Comparison of ENCODE assay signal across 17 cellular contexts in the genomic region with DNA sequence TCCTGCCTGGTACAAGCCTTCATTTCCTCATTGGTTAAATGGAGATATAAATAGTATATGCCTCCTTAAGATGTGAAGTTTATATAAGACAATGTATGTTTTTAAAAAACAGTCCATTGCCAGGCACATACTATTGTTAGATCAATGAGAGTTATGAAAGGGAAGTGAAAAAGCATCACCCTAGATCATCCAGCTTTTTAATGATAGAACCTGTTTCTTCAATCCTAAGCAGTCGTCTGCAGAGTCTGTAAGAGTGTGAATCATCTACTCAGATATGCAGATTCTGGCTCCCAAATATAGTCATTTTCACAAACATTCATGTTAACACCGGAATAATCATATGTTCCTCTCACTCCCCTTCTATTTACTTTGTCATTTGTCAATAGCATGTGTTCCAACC.
DNase-seq lines count a peak whose midpoint lies in the region; ATAC-seq and TF ChIP-seq lines count a peak whose summit lies in the region.
"Had no signal": no experiment of that assay in that cellular context is flagged by ENCODE, and none has a peak within 500 bp of the region (broad histone marks: within the 10 kb centered on the region; RNA-seq: fewer than 3 reads in every experiment).

No MANE protein-coding gene starts in this region.

- DNase-seq in memory B cell (ENCODE audit: low spot score in 2 of 2) (no peak), CD14-positive monocyte (ENCODE audit: low spot score) (no peak), glutamatergic neuron (no peak)
- no peak for DNase-seq in stimulated activated CD4-positive, alpha-beta T cell treated with anti-CD3 and anti-CD28 coated beads, Interleukin-4, amount 100 ng/mL, for 24 hours
- DNase-seq: activated CD4-positive, alpha-beta memory T cell treated with anti-CD3 and anti-CD28 coated beads, Interleukin-2, amount 10 ng/mL, durations not matched to agents 7 days and 5 days; effector CD8-positive, alpha-beta T cell; GOT3; heart right ventricle; NCI-H187 treated with DMSO at 0.1 percent for 48 hours; NCI-H510A treated with DMSO at 0.1 percent for 48 hours; substantia nigra had no signal

- intact Hi-C loops in CD14-positive monocyte (cut with micrococcal nuclease) = no loop called here

- H3K4me3 Mint-ChIP-seq in memory B cell (no peak overlapping the region), CD14-positive monocyte (no peak overlapping the region), glutamatergic neuron (ENCODE audit: unreplicated experiment) (no peak overlapping the region)
- H3K4me3 Mint-ChIP-seq: activated CD4-positive, alpha-beta memory T cell treated with anti-CD3 and anti-CD28 coated beads, Interleukin-2, amount 10 ng/mL, durations not matched to agents 7 days and 5 days; B cell; neural progenitor cell had no signal

- TF ChIP-seq CTCF in CD14-positive monocyte (IDR thresholded peaks at IDR 0.05) = no peak
- no peak for TF ChIP-seq CTCF in glutamatergic neuron (IDR thresholded peaks at IDR 0.05; ENCODE audit: partially characterized antibody, unreplicated experiment)

- H3K4me1 Mint-ChIP-seq in memory B cell (peaks cover 4% of the 10 kb centered on the region), CD14-positive monocyte (no peaks in the 10 kb centered on the region), glutamatergic neuron (ENCODE audit: low read depth, unreplicated experiment) (no peaks in the 10 kb centered on the region)
- H3K4me1 Mint-ChIP-seq: activated CD4-positive, alpha-beta memory T cell treated with anti-CD3 and anti-CD28 coated beads, Interleukin-2, amount 10 ng/mL, durations not matched to agents 7 days and 5 days had no signal

- H3K36me3 Mint-ChIP-seq in memory B cell (no peaks in the 10 kb centered on the region), CD14-positive monocyte (no peaks in the 10 kb centered on the region), glutamatergic neuron (ENCODE audit: unreplicated experiment) (no peaks in the 10 kb centered on the region)
- H3K36me3 Mint-ChIP-seq: neural progenitor cell had no signal

- ATAC-seq in GM18861 (IDR thresholded peaks at IDR 0.05; ENCODE audit: unreplicated experiment) = peak; percentile 74
- peak; percentile 69 for ATAC-seq in GM21529 (IDR thresholded peaks at IDR 0.05; ENCODE audit: unreplicated experiment)
- ATAC-seq in HG03175 (IDR thresholded peaks at IDR 0.05; ENCODE audit: unreplicated experiment) = peak; percentile 82
- ATAC-seq in memory B cell (ENCODE audit: low read depth) = peak; percentile 41
- ATAC-seq: heart right ventricle, Panc1 had no signal

- H3K9me3 Mint-ChIP-seq in memory B cell (no peaks in the 10 kb centered on the region), CD14-positive monocyte (peaks cover 0 to 2% (median 0%) of the 10 kb centered on the region in 7 donors), glutamatergic neuron (ENCODE audit: unreplicated experiment) (peaks cover 3% of the 10 kb centered on the region)
- H3K9me3 Mint-ChIP-seq: activated CD4-positive, alpha-beta memory T cell treated with anti-CD3 and anti-CD28 coated beads, Interleukin-2, amount 10 ng/mL, durations not matched to agents 7 days and 5 days; neural progenitor cell had no signal

- H3K27ac Mint-ChIP-seq in memory B cell (no peak overlapping the region), CD14-positive monocyte (no peak overlapping the region), glutamatergic neuron (ENCODE audit: unreplicated experiment) (no peak overlapping the region)
- H3K27ac Mint-ChIP-seq: activated CD4-positive, alpha-beta memory T cell treated with anti-CD3 and anti-CD28 coated beads, Interleukin-2, amount 10 ng/mL, durations not matched to agents 7 days and 5 days; B cell; neural progenitor cell had no signal

- H3K27me3 Mint-ChIP-seq in memory B cell = peaks cover 4% of the 10 kb centered on the region
- peaks cover 4 to 11% (median 4%) of the 10 kb centered on the region in 3 donors for H3K27me3 Mint-ChIP-seq in CD14-positive monocyte (ENCODE audit: low read depth in 3 of 3)
- no peaks in the 10 kb centered on the region for H3K27me3 Mint-ChIP-seq in glutamatergic neuron (ENCODE audit: unreplicated experiment)
